29 cellular contexts compared by ENCODE assay signal in the genomic region with DNA sequence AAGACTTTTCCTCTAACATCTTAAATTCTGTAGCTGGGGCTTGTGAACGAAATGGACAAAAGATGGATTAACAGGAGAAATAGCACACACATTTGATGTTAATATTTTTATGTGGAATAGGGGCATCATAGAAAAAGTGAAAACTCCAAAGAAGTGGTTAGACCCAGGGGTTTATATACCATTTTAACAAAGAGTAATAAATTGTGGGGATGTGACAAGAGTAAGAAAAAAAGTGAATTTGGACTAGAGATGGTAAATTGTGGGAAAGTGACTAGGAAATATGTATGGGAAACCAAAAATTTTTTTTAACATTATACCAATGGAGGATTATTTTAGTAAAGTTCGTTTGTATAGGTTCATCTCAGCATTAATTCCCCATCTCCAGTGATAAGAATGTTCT.
"Had no signal": no experiment of that assay in that cellular context is flagged by ENCODE, and none has a peak within 500 bp of the region (broad histone marks: within the 10 kb centered on the region; RNA-seq: fewer than 3 reads in every experiment).

No MANE protein-coding gene starts in this region.

- H3K4me1 ChIP-seq: adrenal gland, ascending aorta, body of pancreas, breast epithelium had no signal

- DNase-seq: activated effector memory CD4-positive, alpha-beta T cell treated with anti-CD3 and anti-CD28 coated beads, Interleukin-2, amount 50 U/mL, for 16 hours; activated effector memory CD4-positive, alpha-beta T cell treated with Interleukin-2 at 50 U/mL for 16 hours; activated gamma-delta T cell; activated gamma-delta T cell treated with Interleukin-2 at 50 U/mL for 16 hours; activated naive CD4-positive, alpha-beta T cell; activated naive CD4-positive, alpha-beta T cell treated with anti-CD3 and anti-CD28 coated beads for 36 hours; activated naive CD4-positive, alpha-beta T cell treated with anti-CD3 and anti-CD28 coated beads, Interleukin-2, amount 10 ng/mL, durations not matched to agents 7 days and 5 days; activated naive CD4-positive, alpha-beta T cell treated with anti-CD3 and anti-CD28 coated beads, Interleukin-2, amount 50 U/mL, for 16 hours; activated naive CD4-positive, alpha-beta T cell treated with Interleukin-2 at 50 U/mL for 16 hours; activated naive CD8-positive, alpha-beta T cell treated with anti-CD3 and anti-CD28 coated beads for 36 hours; activated naive CD8-positive, alpha-beta T cell treated with anti-CD3 and anti-CD28 coated beads, Interleukin-2, amount 10 ng/mL, durations not matched to agents 7 days and 5 days; activated naive CD8-positive, alpha-beta T cell treated with anti-CD3 and anti-CD28 coated beads, Interleukin-2, amount 50 U/mL, for 24 hours; activated T-cell treated with anti-CD3 and anti-CD28 coated beads, Interleukin-2, amount 50 U/mL, for 24 hours; activated T-cell treated with anti-CD3 and anti-CD28 coated beads, Interleukin-2, amount 50 U/mL, for 4 hours; activated T-cell treated with anti-CD3 and anti-CD28 coated beads, Interleukin-2, amount 50 U/mL, for 48 hours; activated T-cell treated with anti-CD3 and anti-CD28 coated beads, Interleukin-2, amount 50 U/mL, for 72 hours; adrenal gland; amniotic stem cell; amygdala; anterior cingulate cortex; aorta; body of pancreas; brain microvascular endothelial cell; caudate nucleus; central memory CD4-positive, alpha-beta T cell; cerebellar nuclear complex had no signal

- H3K4me3 ChIP-seq: adrenal gland, ascending aorta, body of pancreas, breast epithelium, cardiac muscle cell had no signal

- H3K27ac ChIP-seq: adrenal gland, ascending aorta, body of pancreas, brain microvascular endothelial cell, breast epithelium, cardiac muscle cell had no signal

- H3K36me3 ChIP-seq: adrenal gland, ascending aorta, brain microvascular endothelial cell, breast epithelium, cardiac muscle cell had no signal

- H3K9me3 ChIP-seq: adrenal gland, ascending aorta, body of pancreas, breast epithelium had no signal
